Comparison of ENCODE assay signal across 8 cellular contexts in genomic region chr3:99532246-99532645, GRCh38.
DNase-seq lines count a peak whose midpoint lies in the region; ATAC-seq and TF ChIP-seq lines count a peak whose summit lies in the region.

No MANE protein-coding gene starts in this region.

- TF ChIP-seq CTCF in foreskin fibroblast (IDR thresholded peaks at IDR 0.05; ENCODE audit: low read depth, low read length) (peak; percentile 65), retinal pigment epithelial cell (conservative IDR thresholded peaks at IDR 0.05; ENCODE audit: low read depth, low read length) (peak; percentile 74)

- no peak overlapping the region for H3K4me3 ChIP-seq in SJSA1
- no peak overlapping the region for H3K4me3 ChIP-seq in foreskin fibroblast (ENCODE audit: low read depth in 1 of 2, low read length in 2 of 2)
- H3K4me3 ChIP-seq in retinal pigment epithelial cell (ENCODE audit: low read length), result no peak overlapping the region

- H3K27me3 ChIP-seq in SJSA1 (replicated peaks), result no peaks in the 10 kb centered on the region

- no peak overlapping the region for H3K27ac ChIP-seq in SJSA1

- peaks cover 20% of the 10 kb centered on the region for H3K4me1 ChIP-seq in SJSA1 (replicated peaks)

- no peaks in the 10 kb centered on the region for H3K9me3 ChIP-seq in SJSA1 (replicated peaks)

- DNase-seq in AML-193 (lab: John Stamatoyannopoulos, UW), result peak; percentile 50 to 73
- peak; percentile 45 to 62 for DNase-seq in SJSA1 (ENCODE audit: low read depth in 1 of 2, low spot score in 2 of 2)
- DNase-seq in foreskin fibroblast, result peak; percentile 27 to 60
- no peak for DNase-seq in retinal pigment epithelial cell (ENCODE audit: low read depth)
- DNase-seq in activated naive CD4-positive, alpha-beta T cell (lab: John Stamatoyannopoulos, UW), result no peak

- ATAC-seq in GM18502 (IDR thresholded peaks at IDR 0.05; ENCODE audit: poor library complexity, unreplicated experiment) (peak; percentile 82), HG03354 (IDR thresholded peaks at IDR 0.05; ENCODE audit: poor library complexity, severe bottlenecking, unreplicated experiment) (peak; percentile 65), GM21390 (IDR thresholded peaks at IDR 0.05; ENCODE audit: unreplicated experiment) (no peak)

- H3K36me3 ChIP-seq in SJSA1, result no peaks in the 10 kb centered on the region

Comparison
In these comparisons a context has a peak if more than half of its experiments do, and no peak if none do; other contexts are left out.
1. DNase-seq: peak in AML-193 (2 of 2), SJSA1 (2 of 2) and foreskin fibroblast (2 of 2); none in retinal pigment epithelial cell (single experiment) and activated naive CD4-positive, alpha-beta T cell (0 of 4).